ENCODE assay signal across 8 cellular contexts in the genomic region with DNA sequence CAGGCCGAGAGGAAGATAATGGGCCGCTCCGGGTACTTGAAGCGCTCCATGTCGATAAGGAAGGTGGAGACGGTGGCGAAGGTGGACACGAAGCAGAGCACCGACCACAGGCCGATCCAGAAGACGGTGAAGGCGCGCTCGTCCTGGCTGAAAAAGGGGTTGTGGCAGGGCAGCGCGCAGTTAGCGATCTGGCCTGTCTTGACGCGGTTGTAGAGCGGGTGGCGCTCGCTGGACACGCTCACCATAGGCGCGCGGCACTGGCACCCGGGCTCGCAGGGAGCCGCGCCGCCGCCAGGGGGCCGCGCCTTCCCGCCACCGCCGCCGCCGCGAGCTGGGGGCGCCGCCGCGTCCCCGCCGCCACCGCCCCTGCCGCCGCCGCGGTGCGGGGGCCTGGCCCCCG. TPM values are rescaled to one million over a fixed set of nuclear protein-coding genes. Genes with fewer than 3 reads are reported as not detected.
A peak's percentile ranks its signal among the peaks of the same experiment; 100 is the strongest.
DNase-seq lines count a peak whose midpoint lies in the region; ATAC-seq, FAIRE-seq and TF ChIP-seq lines count a peak whose summit lies in the region.

No MANE protein-coding gene starts in this region.

- TF ChIP-seq CTCF in AG04449 (IDR thresholded peaks at IDR 0.05; ENCODE audit: insufficient read depth, low read length, missing control alignments): peak; percentile 46
- peak in 2 of 3 donors; percentile 7 to 59 for TF ChIP-seq CTCF in breast epithelium (IDR thresholded peaks at IDR 0.05)

- H3K9me3 Mint-ChIP-seq in immature natural killer cell: peaks cover 0 to 2% (median 0%) of the 10 kb centered on the region in 6 donors

- H3K36me3 Mint-ChIP-seq in immature natural killer cell: no peaks in the 10 kb centered on the region

- intact Hi-C loops in breast epithelium (cut with DNase I; ENCODE audit: low total_unique reads): no loop called here

- CTCF ChIA-PET in AG04449 (lab: Yijun Ruan, JAX): interaction anchor here (0.7 to 12.2 kb wide), 7 partner anchors 27 to 1241 kb away, joined by 3 to 236 read pairs (median 3); no protein-coding TSS in a partner anchor

- peak overlapping the region in 2 of 3 donors; percentile 57 to 74 for H3K9ac ChIP-seq in skeletal muscle tissue (ENCODE audit: low read depth in 1 of 3, low read length in 3 of 3)

- no peaks in the 10 kb centered on the region for H3K4me1 ChIP-seq in breast epithelium
- peaks cover 20 to 28% (median 24%) of the 10 kb centered on the region in 3 donors for H3K4me1 ChIP-seq in skeletal muscle tissue (ENCODE audit: control insufficient read depth in 3 of 3, insufficient read depth in 3 of 3, low read length in 3 of 3)

- peak overlapping the region in 1 of 2 donors; percentile 90 for H3K27ac ChIP-seq in breast epithelium
- no peak overlapping the region for H3K27ac ChIP-seq in skeletal muscle tissue (ENCODE audit: low read depth, low read length)

- in situ Hi-C loops in SK-MEL-5 (cut with HindIII; ENCODE audit: low pct_unique_long_range_greater_than_20kb, low sequenced_read_pairs): no loop called here

- H3K4me3 Mint-ChIP-seq in immature natural killer cell: peak overlapping the region; percentile 80 to 92 (median 85)

- peaks cover 8 to 23% (median 17%) of the 10 kb centered on the region in 3 donors for H3K27me3 Mint-ChIP-seq in immature natural killer cell (ENCODE audit: low read depth in 3 of 3)

- TF ChIP-seq POLR2A in GM12892 (IDR thresholded peaks at IDR 0.05; ENCODE audit: low read depth, low read length): no peak
- no peak for TF ChIP-seq POLR2A in breast epithelium (IDR thresholded peaks at IDR 0.05)

- FAIRE-seq in GM12892 (lab: Jason Lieb, UNC): no peak

- H3K27me3 ChIP-seq in breast epithelium: no peaks in the 10 kb centered on the region
- H3K27me3 ChIP-seq in skeletal muscle tissue (ENCODE audit: control insufficient read depth in 3 of 3, insufficient read depth in 3 of 3, low read length in 3 of 3): no peaks in the 10 kb centered on the region

- peaks cover 31 to 36% of the 10 kb centered on the region in 2 donors for H3K4me1 Mint-ChIP-seq in immature natural killer cell

- ATAC-seq in HG03095 (IDR thresholded peaks at IDR 0.05; ENCODE audit: unreplicated experiment): peak; percentile 24

- H3K4me3 ChIP-seq in AG04449 (ENCODE audit: low read depth, low read length) (peak overlapping the region; percentile 71), breast epithelium (peak overlapping the region; percentile 48 to 92 (median 86)), skeletal muscle tissue (ENCODE audit: low read length in 3 of 3) (peak overlapping the region; percentile 75 to 85 (median 77))

- DNase-seq in AG04449 (ENCODE audit: low read depth, low spot score) (no peak), GM12892 (ENCODE audit: insufficient read length) (peak; percentile 41), SK-MEL-5 (ENCODE audit: low read depth, low spot score) (peak; percentile 54), breast epithelium (ENCODE audit: low spot score in 2 of 2) (peak; percentile 35 to 54), immature natural killer cell (peak; percentile 27 to 33 (median 32)), SHP77 (lab: John Stamatoyannopoulos, UW) (no peak)

- no peak overlapping the region for H3K27ac Mint-ChIP-seq in immature natural killer cell

- no peaks in the 10 kb centered on the region for H3K9me3 ChIP-seq in breast epithelium
- no peaks in the 10 kb centered on the region for H3K9me3 ChIP-seq in skeletal muscle tissue (ENCODE audit: control insufficient read depth in 3 of 3, low read length in 3 of 3)

- POLR2A ChIA-PET in AG04449 (lab: Yijun Ruan, JAX): no interaction called here

- H3K36me3 ChIP-seq in breast epithelium: no peaks in the 10 kb centered on the region
- peaks cover 0 to 2% (median 2%) of the 10 kb centered on the region in 3 donors for H3K36me3 ChIP-seq in skeletal muscle tissue (ENCODE audit: control insufficient read depth in 3 of 3, insufficient read depth in 3 of 3, low read length in 3 of 3)

RNA-seq across cellular contexts. Expression of gene FZD8, which starts 1.6 kb away (rescaled TPM):
- polyA plus RNA-seq in GM12892 (2012; ENCODE audit: missing spikeins): not detected
- 1.5 and 1.7 TPM in 2 replicates for total RNA-seq in SK-MEL-5 (2014; rRNA removed; shearing (Covaris generic))
- polyA plus RNA-seq in SK-MEL-5 (2015; cell fraction: cytosol; rRNA removed): 3.1 and 3.3 TPM in 2 replicates
- polyA plus RNA-seq in SK-MEL-5 (2015; cell fraction: nucleus; rRNA removed): 0.43 and 2.1 TPM in 2 replicates
- total RNA-seq in breast epithelium: 1 to 10 TPM; 2.9 to 9.5 (median 3.0) TPM
- polyA plus RNA-seq in immature natural killer cell: not detected
- 35.5 TPM for total RNA-seq in skeletal muscle tissue

RNA-seq across cellular contexts. Expression of gene GJD4, which starts 35.3 kb away (rescaled TPM):
- polyA plus RNA-seq in GM12892 (2012; ENCODE audit: missing spikeins): not detected
- total RNA-seq in SK-MEL-5 (2014; rRNA removed; shearing (Covaris generic)): 0.08 TPM in 1 of 2 replicates, not detected in the other
- polyA plus RNA-seq in SK-MEL-5 (2015; cell fraction: cytosol; rRNA removed): 0.18 TPM in 1 of 2 replicates, not detected in the other
- polyA plus RNA-seq in SK-MEL-5 (2015; cell fraction: nucleus; rRNA removed): not detected in 2 replicates
- total RNA-seq in breast epithelium (not detected), skeletal muscle tissue (2.1 TPM)
- not detected for polyA plus RNA-seq in immature natural killer cell

Comparison
In these comparisons a context has a peak if more than half of its experiments do, and no peak if none do; other contexts are left out.
1. DNase-seq: peak in GM12892 (single experiment), SK-MEL-5 (single experiment), breast epithelium (2 of 2) and immature natural killer cell (3 of 3); none in AG04449 (single experiment) and SHP77 (0 of 2).
2. Peak in every context shown above with its lines, with median percentiles within 50 percentile points of each other: H3K4me3 ChIP-seq.